3 cellular contexts compared by ENCODE assay signal in genomic region chr6:166987930-166988329, GRCh38.
A peak's percentile ranks its signal among the peaks of the same experiment; 100 is the strongest.
TF ChIP-seq lines count a peak whose summit lies in the region.

No MANE protein-coding gene starts in this region.

TF ChIP-seq in SK-N-SH treated with all-trans-retinoic acid at 6 μM for 48 hours, 23 proteins besides CTCF, POLR2A, EP300 and RAD21:
- TF ChIP-seq ISL1 (CRISPR knock-in tag; IDR thresholded peaks at IDR 0.05) (0 out of 2 replicates have a peak, but pooled peaks have one; percentile 22), PPARA (CRISPR knock-in tag; IDR thresholded peaks at IDR 0.05; ENCODE audit: borderline replicate concordance) (no peak)

TF ChIP-seq in SK-N-SH, 30 proteins besides CTCF, POLR2A, EP300 and RAD21:
- TF ChIP-seq RCOR1 (IDR thresholded peaks at IDR 0.05; ENCODE audit: low read length) = no peak
- TF ChIP-seq FOXM1 (IDR thresholded peaks at IDR 0.05; ENCODE audit: low read depth) = no peak
- TF ChIP-seq MXI1 (IDR thresholded peaks at IDR 0.05; ENCODE audit: low read depth, low read length) = no peak

TF ChIP-seq in H1, 55 proteins besides CTCF, POLR2A, EP300 and RAD21:
- no peak for TF ChIP-seq EZH2 (IDR thresholded peaks at IDR 0.05; ENCODE audit: low read depth, low read length, severe bottlenecking)
- TF ChIP-seq NRF1 (IDR thresholded peaks at IDR 0.05; ENCODE audit: low read depth, low read length) = no peak
- TF ChIP-seq KDM4A (IDR thresholded peaks at IDR 0.05; ENCODE audit: low read depth, low read length, severe bottlenecking) = no peak
- TF ChIP-seq CHD2 (IDR thresholded peaks at IDR 0.05; ENCODE audit: low read length) = no peak
- no peak for TF ChIP-seq HDAC2 (IDR thresholded peaks at IDR 0.05; ENCODE audit: borderline replicate concordance in 1 of 2, low read depth in 2 of 2, low read length in 2 of 2)
- TF ChIP-seq USF2 (IDR thresholded peaks at IDR 0.05; ENCODE audit: low read length) = no peak
- no peak for TF ChIP-seq RFX5 (IDR thresholded peaks at IDR 0.05; ENCODE audit: borderline replicate concordance, low read depth, low read length)
- no peak for TF ChIP-seq GABPA (IDR thresholded peaks at IDR 0.05; ENCODE audit: borderline replicate concordance, insufficient read depth, low read length)
- no peak for TF ChIP-seq CBX5 (IDR thresholded peaks at IDR 0.05; ENCODE audit: low read depth, low read length)
- no peak for TF ChIP-seq SIX5 (IDR thresholded peaks at IDR 0.05; ENCODE audit: low read depth, low read length)
- no peak for TF ChIP-seq JUND (IDR thresholded peaks at IDR 0.05; ENCODE audit: low read length)
- TF ChIP-seq POLR2AphosphoS5 (IDR thresholded peaks at IDR 0.05; ENCODE audit: low read depth, low read length) = no peak
- TF ChIP-seq NANOG (IDR thresholded peaks at IDR 0.05; ENCODE audit: insufficient read depth, low read depth, low read length, poor library complexity, severe bottlenecking) = no peak
- no peak for TF ChIP-seq BRCA1 (IDR thresholded peaks at IDR 0.05; ENCODE audit: low read depth, low read length)
- TF ChIP-seq KDM5A (IDR thresholded peaks at IDR 0.05; ENCODE audit: low read length) = no peak
- TF ChIP-seq TAF1 (IDR thresholded peaks at IDR 0.05; ENCODE audit: low read depth, low read length) = no peak
